ENCODE assay signal across 22 cellular contexts in genomic region chr18:10410472-10411300, GRCh38. TPM values are rescaled to one million over a fixed set of nuclear protein-coding genes. Genes with fewer than 3 reads are reported as not detected.
DNase-seq lines count a peak whose midpoint lies in the region; ATAC-seq and TF ChIP-seq lines count a peak whose summit lies in the region.
"Had no signal": no experiment of that assay in that cellular context is flagged by ENCODE, and none has a peak within 500 bp of the region (broad histone marks: within the 10 kb centered on the region; RNA-seq: fewer than 3 reads in every experiment).

No MANE protein-coding gene starts in this region.

- no peaks in the 10 kb centered on the region for H3K9me3 Mint-ChIP-seq in natural killer cell
- H3K9me3 Mint-ChIP-seq: naive thymus-derived CD8-positive, alpha-beta T cell had no signal

- no peak for TF ChIP-seq POLR2A in body of pancreas (IDR thresholded peaks at IDR 0.05)

- H3K27ac Mint-ChIP-seq in natural killer cell, result no peak overlapping the region
- H3K27ac Mint-ChIP-seq: naive thymus-derived CD8-positive, alpha-beta T cell had no signal

- H3K4me1 ChIP-seq in body of pancreas, result peaks cover 17% of the 10 kb centered on the region
- H3K4me1 ChIP-seq in ascending aorta, result no peaks in the 10 kb centered on the region
- H3K4me1 ChIP-seq: colonic mucosa, psoas muscle, spleen had no signal

- H3K9me3 ChIP-seq in body of pancreas, result no peaks in the 10 kb centered on the region
- no peaks in the 10 kb centered on the region for H3K9me3 ChIP-seq in ascending aorta
- H3K9me3 ChIP-seq: colonic mucosa, psoas muscle, spleen, thoracic aorta had no signal

- TF ChIP-seq CTCF in body of pancreas (IDR thresholded peaks at IDR 0.05), result no peak
- TF ChIP-seq CTCF in natural killer cell (IDR thresholded peaks at IDR 0.05), result no peak
- no peak for TF ChIP-seq CTCF in ascending aorta (IDR thresholded peaks at IDR 0.05)

- no peaks in the 10 kb centered on the region for H3K36me3 Mint-ChIP-seq in natural killer cell
- H3K36me3 Mint-ChIP-seq: naive thymus-derived CD8-positive, alpha-beta T cell had no signal

- DNase-seq in EH (ENCODE audit: low read depth) (peak; percentile 50), NCI-H2196 (lab: John Stamatoyannopoulos, UW; ENCODE audit: unreplicated experiment) (peak; percentile 80), body of pancreas (peak; percentile 19 to 50 (median 42)), kidney tubule cell (ENCODE audit: low spot score) (peak; percentile 62), NCI-H1048 (lab: John Stamatoyannopoulos, UW) (no peak), natural killer cell (no peak), SIG-M5 (lab: John Stamatoyannopoulos, UW) (no peak), ascending aorta (ENCODE audit: low spot score in 2 of 2) (no peak)
- DNase-seq: activated CD4-positive, alpha-beta T cell treated with anti-CD3 and anti-CD28 coated beads for 4 hours; activated CD8-positive, alpha-beta memory T cell treated with anti-CD3 and anti-CD28 coated beads, Interleukin-2, amount 50 U/mL, for 4 hours; activated naive CD4-positive, alpha-beta T cell; colonic mucosa; naive thymus-derived CD8-positive, alpha-beta T cell; NCI-H1105 treated with DMSO at 0.1 percent for 48 hours; NCI-H226; OCI-M1; psoas muscle; spleen; T-helper 9 cell had no signal

- intact Hi-C loops in body of pancreas (cut with DNase I) (no loop called here), natural killer cell (cut with micrococcal nuclease) (no loop called here), ascending aorta (cut with DNase I) (loop anchor here (5.0 kb wide), 1 partner anchor 33 kb away; no protein-coding TSS in a partner anchor)

- no peaks in the 10 kb centered on the region for H3K36me3 ChIP-seq in body of pancreas (replicated peaks in 1 of 2; ENCODE audit: insufficient read depth in 1 of 2, low read depth in 2 of 2)
- no peaks in the 10 kb centered on the region for H3K36me3 ChIP-seq in ascending aorta
- H3K36me3 ChIP-seq: colonic mucosa, spleen, thoracic aorta had no signal

- WGBS in body of pancreas, 2 donors, result 37 to 38% methylated on average over 11 of the region's 11 CpGs

- H3K4me3 Mint-ChIP-seq in natural killer cell, result no peak overlapping the region
- H3K4me3 Mint-ChIP-seq: naive thymus-derived CD8-positive, alpha-beta T cell had no signal

- peak overlapping the region; percentile 1 to 55 (median 48) for H3K27ac ChIP-seq in body of pancreas
- no peak overlapping the region for H3K27ac ChIP-seq in ascending aorta
- H3K27ac ChIP-seq: colonic mucosa, KMS-11, psoas muscle, spleen, thoracic aorta had no signal

- no peak overlapping the region for H3K4me3 ChIP-seq in body of pancreas
- H3K4me3 ChIP-seq in ascending aorta, result no peak overlapping the region
- H3K4me3 ChIP-seq: colonic mucosa, psoas muscle, spleen, thoracic aorta had no signal

- H3K27me3 Mint-ChIP-seq in natural killer cell (ENCODE audit: low read depth in 2 of 2), result no peaks in the 10 kb centered on the region

- H3K27me3 ChIP-seq in body of pancreas (no peaks in the 10 kb centered on the region), ascending aorta (no peaks in the 10 kb centered on the region)
- H3K27me3 ChIP-seq: colonic mucosa had no signal

- H3K4me1 Mint-ChIP-seq in natural killer cell, result no peaks in the 10 kb centered on the region
- H3K4me1 Mint-ChIP-seq: naive thymus-derived CD8-positive, alpha-beta T cell had no signal

- peak; percentile 90 for ATAC-seq in body of pancreas
- ATAC-seq in natural killer cell, result no peak
- ATAC-seq: naive thymus-derived CD8-positive, alpha-beta T cell; psoas muscle had no signal

RNA-seq across cellular contexts. Expression of gene APCDD1, which starts 43.7 kb away (rescaled TPM):
- total RNA-seq in body of pancreas, result 10 to 100 TPM in 1 of 2 donors, 1 to 10 TPM in 1; 8.6 to 31.3 TPM
- under 1 TPM in 1 of 3 donors, not detected in 2; 0.13 TPM for total RNA-seq in natural killer cell
- 77.0 TPM for total RNA-seq in ascending aorta
- total RNA-seq: G401; naive thymus-derived CD8-positive, alpha-beta T cell had no signal

Comparison
In these comparisons a context has a peak if more than half of its experiments do, and no peak if none do; other contexts are left out.
1. DNase-seq: peak in EH (single experiment), NCI-H2196 (single experiment), body of pancreas (4 of 4) and kidney tubule cell (single experiment); none in NCI-H1048 (single experiment), natural killer cell (single experiment), SIG-M5 (single experiment) and ascending aorta (0 of 2).
2. H3K27ac ChIP-seq: peak in body of pancreas (4 of 4); none in ascending aorta (0 of 2).
3. RNA of gene APCDD1, which starts 43.7 kb away (total RNA-seq): 77.0 TPM in ascending aorta (single experiment) and 8.6 to 31.3 TPM in body of pancreas; 0.13 TPM in natural killer cell; every median in the first group is over 4 times any median in the second.